20 cellular contexts compared by ENCODE assay signal in genomic region chr5:133407277-133407632, GRCh38.
A peak's percentile ranks its signal among the peaks of the same experiment; 100 is the strongest.
DNase-seq lines count a peak whose midpoint lies in the region; ATAC-seq, FAIRE-seq and TF ChIP-seq lines count a peak whose summit lies in the region.
"Had no signal": no experiment of that assay in that cellular context is flagged by ENCODE, and none has a peak within 500 bp of the region (broad histone marks: within the 10 kb centered on the region; RNA-seq: fewer than 3 reads in every experiment).

No MANE protein-coding gene starts in this region.

- no peak overlapping the region for H3K9ac ChIP-seq in HepG2 (ENCODE audit: insufficient read depth, low read depth, low read length)

- H3K27ac ChIP-seq in HepG2 (ENCODE audit: extremely low read length, insufficient read depth, low read length) (no peak overlapping the region), right lobe of liver (no peak overlapping the region), coronary artery (no peak overlapping the region)

- POLR2A ChIA-PET in HepG2 (lab: Yijun Ruan, JAX), result no interaction called here

- TF ChIP-seq RAD21 in HepG2 (CRISPR knock-in tag; IDR thresholded peaks at IDR 0.05), result no peak

- H3K4me1 ChIP-seq in HepG2 (ENCODE audit: insufficient read depth, low read length) (no peaks in the 10 kb centered on the region), right lobe of liver (no peaks in the 10 kb centered on the region)
- H3K4me1 ChIP-seq: Caco-2 had no signal

- in situ Hi-C loops in HepG2 (cut with HindIII; ENCODE audit: extremely low pct_ligation_motif_present, low pct_unique_long_range_greater_than_20kb), result no loop called here

- intact Hi-C loops in HepG2 (cut with micrococcal nuclease; ENCODE audit: unreplicated experiment) (no loop called here), right lobe of liver (cut with DNase I) (no loop called here)

- no peaks in the 10 kb centered on the region for H4K20me1 ChIP-seq in HepG2 (ENCODE audit: insufficient read depth, low read length)

- CTCF ChIA-PET in HepG2 (lab: Yijun Ruan, JAX; ENCODE audit: low intra/inter-chr PET ratio, low total read pairs), result no interaction called here

- DNase-seq in HepG2 (ENCODE audit: low spot score) (no peak), right lobe of liver (no peak), coronary artery (ENCODE audit: low spot score) (peak; percentile 11), left lobe of liver (ENCODE audit: low spot score) (peak; percentile 19), NCI-H1694 (lab: John Stamatoyannopoulos, UW) (no peak), cerebellar cortex (ENCODE audit: low spot score) (no peak), erythroblast (lab: John Stamatoyannopoulos, UW) (no peak)
- DNase-seq: DMS79, Karpas-422, NCI-H1417 treated with DMSO at 0.1 percent for 48 hours, NCI-H2081 treated with DMSO at 0.1 percent for 48 hours, NCI-H446, NCI-H82, SHP77 treated with DMSO at 0.1 percent for 48 hours had no signal

- H3K9me3 ChIP-seq in HepG2 (ENCODE audit: low read length) (no peaks in the 10 kb centered on the region), right lobe of liver (no peaks in the 10 kb centered on the region)
- H3K9me3 ChIP-seq: Caco-2 had no signal

- H3K36me3 ChIP-seq in HepG2 (replicated peaks in 1 of 2; ENCODE audit: control insufficient read depth in 1 of 2, insufficient read depth in 2 of 2, low read length in 2 of 2), result no peaks in the 10 kb centered on the region
- H3K36me3 ChIP-seq in right lobe of liver, result no peaks in the 10 kb centered on the region

- H2AFZ ChIP-seq in HepG2 (ENCODE audit: low read length), result no peak overlapping the region

- H3K27me3 ChIP-seq in HepG2 (ENCODE audit: control insufficient read depth in 1 of 2, insufficient read depth in 2 of 2, low read length in 2 of 2) (peaks cover 4 to 46% of the 10 kb centered on the region in 2 experiments; a peak in 4 of 5 replicates), right lobe of liver (no peaks in the 10 kb centered on the region)

- TF ChIP-seq CTCF in HepG2 (CRISPR knock-in tag; IDR thresholded peaks at IDR 0.05), result no peak
- TF ChIP-seq CTCF in right lobe of liver (IDR thresholded peaks at IDR 0.05), result no peak
- no peak for TF ChIP-seq CTCF in coronary artery (IDR thresholded peaks at IDR 0.05)

- TF ChIP-seq EP300 in HepG2 (IDR thresholded peaks at IDR 0.05; ENCODE audit: low read depth in 2 of 2, low read length in 2 of 2) (no peak), HepG2 (CRISPR knock-in tag; IDR thresholded peaks at IDR 0.05; ENCODE audit: borderline replicate concordance) (no peak)

- WGBS in HepG2 (ENCODE audit: low lambda C conversion rate), result 0% methylated on average over 1 of the region's 1 CpG
- 60% methylated on average over 1 of the region's 1 CpG for WGBS in right lobe of liver (ENCODE audit: insufficient coverage, low coverage, low lambda C conversion rate, missing lambda C conversion rate)

- no TSS peak for BruUV-seq in HepG2 (replicated peaks; lab: Mats Ljungman, UMichigan)

- ATAC-seq in HepG2, result no peak
- ATAC-seq in right lobe of liver, result no peak
- no peak for ATAC-seq in left lobe of liver
- ATAC-seq in GM21515 (IDR thresholded peaks at IDR 0.05; ENCODE audit: unreplicated experiment), result no peak
- ATAC-seq: GM12878 had no signal

- H3K4me3 ChIP-seq in HepG2 (replicated peaks in 1 of 3; ENCODE audit: insufficient read depth in 1 of 3, low read depth in 2 of 3, low read length in 3 of 3), result no peak overlapping the region
- no peak overlapping the region for H3K4me3 ChIP-seq in right lobe of liver
- no peak overlapping the region for H3K4me3 ChIP-seq in coronary artery
- H3K4me3 ChIP-seq: GM12878 had no signal

- no peak for TF ChIP-seq POLR2A in HepG2 (IDR thresholded peaks at IDR 0.05; ENCODE audit: insufficient read depth in 1 of 2, low read depth in 2 of 2, low read length in 2 of 2)
- TF ChIP-seq POLR2A in right lobe of liver (IDR thresholded peaks at IDR 0.05), result no peak
- no peak for TF ChIP-seq POLR2A in erythroblast (IDR thresholded peaks at IDR 0.05; ENCODE audit: low read length)

- no peak for FAIRE-seq in HepG2 (lab: Jason Lieb, UNC)
- FAIRE-seq: GM12878, GM18507, H54, RCC 7860 had no signal

- no peaks in the 10 kb centered on the region for H3K79me2 ChIP-seq in HepG2 (ENCODE audit: insufficient read depth, low read length)

- no peak overlapping the region for H3K4me2 ChIP-seq in HepG2 (ENCODE audit: low read depth, low read length)

TF ChIP-seq in HepG2, 621 proteins besides CTCF, POLR2A, EP300 and RAD21:
- TF ChIP-seq MNT (IDR thresholded peaks at IDR 0.05), result peak; percentile 60
- TF ChIP-seq ZNF260 (CRISPR knock-in tag; IDR thresholded peaks at IDR 0.05; ENCODE audit: borderline replicate concordance, low read depth), result no peak
TF ChIP-seq in HepG2: peak in this region for 1.

Comparison
In these comparisons a context has a peak if more than half of its experiments do, and no peak if none do; other contexts are left out.
1. DNase-seq: peak in coronary artery (single experiment) and left lobe of liver (single experiment); none in HepG2 (single experiment), right lobe of liver (0 of 3), NCI-H1694 (single experiment), cerebellar cortex (single experiment) and erythroblast (0 of 2).